In the genomic region with DNA sequence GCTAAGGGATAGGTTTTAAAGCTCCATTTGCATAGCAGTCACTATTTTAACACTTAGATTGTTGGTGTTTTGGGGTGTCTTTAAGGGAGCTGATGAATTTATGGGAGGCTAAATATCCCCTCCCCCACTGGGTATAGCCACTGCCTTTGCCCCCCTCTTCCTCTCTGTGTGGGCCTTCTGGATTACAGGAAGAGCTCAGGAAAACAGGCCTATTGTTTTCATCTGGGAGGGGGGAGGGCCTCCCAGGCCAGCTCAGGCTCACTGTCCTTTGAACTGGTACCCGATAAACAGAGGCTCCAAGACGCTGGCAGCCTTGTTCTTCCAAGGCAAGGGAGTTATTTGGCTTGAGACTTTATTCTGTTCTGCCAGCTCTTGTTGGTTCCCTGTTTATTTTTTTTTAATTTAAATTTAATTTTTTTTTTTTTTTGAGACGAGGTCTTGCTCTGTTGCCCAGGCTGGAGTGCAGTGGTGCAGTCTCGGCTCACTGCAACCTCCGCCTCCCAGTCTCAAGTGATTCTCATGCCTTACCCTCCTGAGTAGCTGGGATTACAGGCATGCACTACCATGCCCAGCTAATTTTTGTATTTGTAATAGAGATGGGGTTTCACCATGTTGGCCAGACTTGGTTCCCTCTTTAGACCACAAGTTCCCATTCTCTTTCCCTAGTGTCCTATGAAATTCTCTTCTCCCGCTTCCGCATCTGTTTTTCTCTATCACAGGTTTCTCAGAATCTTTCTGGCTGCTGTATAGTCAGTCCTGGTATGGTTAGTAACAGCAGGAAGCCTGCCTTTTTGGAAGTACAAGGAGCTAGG, we compare ENCODE assay signal across 12 cellular contexts. TPM values are rescaled to one million over a fixed set of nuclear protein-coding genes. Genes with fewer than 3 reads are reported as not detected.
DNase-seq lines count a peak whose midpoint lies in the region; ATAC-seq and TF ChIP-seq lines count a peak whose summit lies in the region.
"Had no signal": no experiment of that assay in that cellular context is flagged by ENCODE, and none has a peak within 500 bp of the region (broad histone marks: within the 10 kb centered on the region; RNA-seq: fewer than 3 reads in every experiment).

No MANE protein-coding gene starts in this region.

- peaks cover 18 to 39% of the 10 kb centered on the region in 2 donors for H3K36me3 Mint-ChIP-seq in stimulated activated naive B cell treated with anti-CD40 and anti-IgM and Interleukin-4, amounts not matched to agents 10 μg/mL and 1 μg/mL and 100 μg/mL, for 72 hours

- H3K9me3 Mint-ChIP-seq in stimulated activated naive B cell treated with anti-CD40 and anti-IgM and Interleukin-4, amounts not matched to agents 10 μg/mL and 1 μg/mL and 100 μg/mL, for 72 hours, result no peaks in the 10 kb centered on the region
- H3K9me3 Mint-ChIP-seq: effector memory CD8-positive, alpha-beta T cell had no signal

- H3K36me3 ChIP-seq in H7 (replicated peaks; ENCODE audit: control insufficient read depth, insufficient read depth, low read length), result no peaks in the 10 kb centered on the region; the same call in 1 of the 2 replicates

- POLR2A ChIA-PET in HEK293T (lab: Yijun Ruan, JAX), result no interaction called here

- ATAC-seq in stimulated activated naive B cell treated with anti-CD40 and anti-IgM and Interleukin-4, amounts not matched to agents 10 μg/mL and 1 μg/mL and 100 μg/mL, for 72 hours (replicated peaks), result no peak
- ATAC-seq: effector memory CD8-positive, alpha-beta T cell had no signal

- H3K4me3 Mint-ChIP-seq in stimulated activated naive B cell treated with anti-CD40 and anti-IgM and Interleukin-4, amounts not matched to agents 10 μg/mL and 1 μg/mL and 100 μg/mL, for 72 hours, result no peak overlapping the region
- H3K4me3 Mint-ChIP-seq: effector memory CD8-positive, alpha-beta T cell had no signal

- no peaks in the 10 kb centered on the region for H3K27me3 ChIP-seq in H7 (ENCODE audit: control insufficient read depth, insufficient read depth, low read length)

- peaks cover 17 to 23% of the 10 kb centered on the region in 2 donors for H3K4me1 Mint-ChIP-seq in stimulated activated naive B cell treated with anti-CD40 and anti-IgM and Interleukin-4, amounts not matched to agents 10 μg/mL and 1 μg/mL and 100 μg/mL, for 72 hours

- CTCF ChIA-PET in HEK293T (lab: Yijun Ruan, JAX), result no interaction called here

- DNase-seq in H7 (peak; percentile 90), cardiac fibroblast (ENCODE audit: low read depth in 2 of 2) (peak; percentile 43 to 70), iPS-NIHi7 (ENCODE audit: extremely low spot score) (peak; percentile 78), renal cortical epithelial cell (ENCODE audit: low read depth) (peak; percentile 49), HEK293T (ENCODE audit: extremely low spot score) (no peak), NAMALWA (ENCODE audit: low spot score) (no peak), NCI-H748 treated with DMSO at 0.1 percent for 48 hours (lab: John Stamatoyannopoulos, UW) (no peak)
- DNase-seq in stimulated activated naive B cell treated with anti-CD40 and anti-IgM and Interleukin-4, amounts not matched to agents 10 μg/mL and 1 μg/mL and 100 μg/mL, for 72 hours, result no peak
- DNase-seq: DMS79 treated with DMSO at 0.1 percent for 48 hours; effector memory CD8-positive, alpha-beta T cell; NCI-H1105; stimulated activated CD4-positive, alpha-beta T cell treated with anti-CD3 and anti-CD28 coated beads, Interleukin-2, amount 100 ng/mL, for 48 hours had no signal

- H3K27ac Mint-ChIP-seq in stimulated activated naive B cell treated with anti-CD40 and anti-IgM and Interleukin-4, amounts not matched to agents 10 μg/mL and 1 μg/mL and 100 μg/mL, for 72 hours, result no peak overlapping the region
- H3K27ac Mint-ChIP-seq: effector memory CD8-positive, alpha-beta T cell had no signal

- no peak overlapping the region for H3K4me3 ChIP-seq in H7 (ENCODE audit: insufficient read depth, low read depth, low read length)
- H3K4me3 ChIP-seq in cardiac fibroblast (replicated peaks in 1 of 2; ENCODE audit: low read depth in 2 of 2, low read length in 2 of 2), result no peak overlapping the region

- no peak for TF ChIP-seq CTCF in cardiac fibroblast (IDR thresholded peaks at IDR 0.05; ENCODE audit: low read depth, low read length)

- H3K27me3 Mint-ChIP-seq in stimulated activated naive B cell treated with anti-CD40 and anti-IgM and Interleukin-4, amounts not matched to agents 10 μg/mL and 1 μg/mL and 100 μg/mL, for 72 hours, result no peaks in the 10 kb centered on the region
- H3K27me3 Mint-ChIP-seq: effector memory CD8-positive, alpha-beta T cell had no signal

TF ChIP-seq in HEK293T, 16 proteins besides CTCF, POLR2A, EP300 and RAD21:
- TF ChIP-seq BHLHE40 (IDR thresholded peaks at IDR 0.05; ENCODE audit: borderline replicate concordance) (no peak), FOXK2 (IDR thresholded peaks at IDR 0.05) (no peak), L3MBTL2 (conservative IDR thresholded peaks at IDR 0.05) (no peak), ZNF384 (IDR thresholded peaks at IDR 0.05) (no peak), HDGF (IDR thresholded peaks at IDR 0.05; ENCODE audit: borderline replicate concordance) (no peak), SP1 (IDR thresholded peaks at IDR 0.05) (no peak), SUZ12 (IDR thresholded peaks at IDR 0.05) (no peak), TARDBP (IDR thresholded peaks at IDR 0.05) (no peak), ARNT (IDR thresholded peaks at IDR 0.05) (no peak)
TF ChIP-seq in HEK293T: peak in this region for 0.

RNA-seq across cellular contexts. Expression of gene MINK1, which starts 25.1 kb away (rescaled TPM):
- 42.4 and 58.2 TPM in 2 replicates for total RNA-seq in H7 (2014; rRNA removed; shearing (Covaris generic))
- 20.8 and 84.6 TPM in 2 replicates for total RNA-seq in renal cortical epithelial cell

RNA-seq across cellular contexts. Expression of gene C17orf107, which starts 41.1 kb away (rescaled TPM):
- total RNA-seq in H7 (2014; rRNA removed; shearing (Covaris generic)), result 7.6 and 7.8 TPM in 2 replicates
- total RNA-seq in renal cortical epithelial cell, result 1.7 and 4.2 TPM in 2 replicates

RNA-seq across cellular contexts. Expression of gene CHRNE, which starts 44.6 kb away (rescaled TPM):
- 0.67 and 0.69 TPM in 2 replicates for total RNA-seq in H7 (2014; rRNA removed; shearing (Covaris generic))
- 0.25 and 0.35 TPM in 2 replicates for total RNA-seq in renal cortical epithelial cell

RNA-seq across cellular contexts. Expression of gene PLD2, which starts 51.3 kb away (rescaled TPM):
- total RNA-seq in H7 (2014; rRNA removed; shearing (Covaris generic)), result 36.5 and 42.6 TPM in 2 replicates
- 16.0 and 21.3 TPM in 2 replicates for total RNA-seq in renal cortical epithelial cell

Comparison
In these comparisons a context has a peak if more than half of its experiments do, and no peak if none do; other contexts are left out.
1. DNase-seq: peak in H7 (single experiment), cardiac fibroblast (2 of 2), iPS-NIHi7 (single experiment) and renal cortical epithelial cell (single experiment); none in HEK293T (single experiment), NAMALWA (single experiment), stimulated activated naive B cell treated with anti-CD40 and anti-IgM and Interleukin-4, amounts not matched to agents 10 μg/mL and 1 μg/mL and 100 μg/mL, for 72 hours (single experiment) and NCI-H748 treated with DMSO at 0.1 percent for 48 hours (single experiment).